ENCODE assay signal across 16 cellular contexts in genomic region chr11:31802990-31803812, GRCh38. TPM values are rescaled to one million over a fixed set of nuclear protein-coding genes. Genes with fewer than 3 reads are reported as not detected.
A peak's percentile ranks its signal among the peaks of the same experiment; 100 is the strongest.
DNase-seq lines count a peak whose midpoint lies in the region; ATAC-seq and TF ChIP-seq lines count a peak whose summit lies in the region.
"Had no signal": no experiment of that assay in that cellular context is flagged by ENCODE, and none has a peak within 500 bp of the region (broad histone marks: within the 10 kb centered on the region; RNA-seq: fewer than 3 reads in every experiment).

No MANE protein-coding gene starts in this region.

- H3K4me3 Mint-ChIP-seq in brain = peak overlapping the region; percentile 82 to 96 (median 91)
- H3K4me3 Mint-ChIP-seq in naive thymus-derived CD8-positive, alpha-beta T cell = peak overlapping the region; percentile 4 to 83 (median 76)

- H3K4me1 Mint-ChIP-seq in brain = peaks cover 76% of the 10 kb centered on the region
- peaks cover 36 to 66% (median 46%) of the 10 kb centered on the region in 4 donors for H3K4me1 Mint-ChIP-seq in naive thymus-derived CD8-positive, alpha-beta T cell

- peaks cover 50% of the 10 kb centered on the region for H3K27me3 Mint-ChIP-seq in brain
- H3K27me3 Mint-ChIP-seq in naive thymus-derived CD8-positive, alpha-beta T cell = peaks cover 60 to 89% (median 74%) of the 10 kb centered on the region in 5 donors

- TF ChIP-seq CTCF in GM10248 (IDR thresholded peaks at IDR 0.05; ENCODE audit: control extremely low read depth, extremely low read depth, low read depth, missing control alignments) (no peak), brain (conservative IDR thresholded peaks at IDR 0.05) (no peak)

- POLR2A ChIA-PET in GM10248 (lab: Yijun Ruan, JAX) = no interaction called here
- POLR2A ChIA-PET in naive thymus-derived CD8-positive, alpha-beta T cell (lab: Charles Lee) = no interaction called here

- DNase-seq in GM10248 (ENCODE audit: extremely low spot score) = peak; percentile 22
- no peak for DNase-seq in naive thymus-derived CD8-positive, alpha-beta T cell
- no peak for DNase-seq in SKM-1 (lab: John Stamatoyannopoulos, UW; ENCODE audit: unreplicated experiment)
- no peak for DNase-seq in NCI-H345 treated with DMSO at 0.1 percent for 48 hours (lab: John Stamatoyannopoulos, UW; ENCODE audit: unreplicated experiment)
- DNase-seq: activated effector memory CD4-positive, alpha-beta T cell treated with Interleukin-2 at 50 U/mL for 16 hours; Calu3; cortex of kidney; lower lobe of right lung; NCI-H2107 had no signal

- H3K9me3 Mint-ChIP-seq in brain = peaks cover 0 to 7% (median 2%) of the 10 kb centered on the region in 5 experiments
- H3K9me3 Mint-ChIP-seq in naive thymus-derived CD8-positive, alpha-beta T cell = peaks cover 0 to 51% (median 30%) of the 10 kb centered on the region in 9 donors

- CTCF ChIA-PET in GM10248 (lab: Yijun Ruan, JAX) = interaction anchor here (1.1 kb wide), 1 partner anchor 38 kb away, joined by 3 read pairs; no protein-coding TSS in a partner anchor

- peak overlapping the region; percentile 90 to 99 (median 97) for H3K27ac Mint-ChIP-seq in brain
- H3K27ac Mint-ChIP-seq in naive thymus-derived CD8-positive, alpha-beta T cell = no peak overlapping the region

- ATAC-seq in HG02885 (IDR thresholded peaks at IDR 0.05; ENCODE audit: poor library complexity, unreplicated experiment) (peak; percentile 43), HG03280 (IDR thresholded peaks at IDR 0.05; ENCODE audit: unreplicated experiment) (no peak)
- ATAC-seq in naive thymus-derived CD8-positive, alpha-beta T cell = no peak
- ATAC-seq in activated CD4-positive, CD25-positive, alpha-beta regulatory T cell treated with anti-CD3 and anti-CD28 coated beads, Interleukin-2, amount 50 U/mL, for 24 hours = no peak
- ATAC-seq: lower lobe of right lung had no signal

- H3K36me3 Mint-ChIP-seq in brain = peaks cover 58% of the 10 kb centered on the region
- H3K36me3 Mint-ChIP-seq in naive thymus-derived CD8-positive, alpha-beta T cell = peaks cover 10 to 40% (median 32%) of the 10 kb centered on the region in 3 donors

RNA-seq across cellular contexts. Expression of gene PAX6, which starts 7.9 kb away (rescaled TPM):
- 16.7 TPM for polyA plus RNA-seq in brain (ENCODE audit: insufficient read depth, low read depth, low replicate concordance)
- not detected for total RNA-seq in naive thymus-derived CD8-positive, alpha-beta T cell
- polyA plus RNA-seq in naive thymus-derived CD8-positive, alpha-beta T cell = under 1 TPM in 1 of 3 donors, not detected in 2; 0.05 TPM
- total RNA-seq: glomerular endothelial cell, lower lobe of right lung, OCI-LY7 had no signal
- polyA plus RNA-seq: psoas muscle had no signal

Comparison
In these comparisons a context has a peak if more than half of its experiments do, and no peak if none do; other contexts are left out.
1. H3K27ac Mint-ChIP-seq: peak in brain (5 of 5); none in naive thymus-derived CD8-positive, alpha-beta T cell (0 of 10).
2. RNA of gene PAX6, which starts 7.9 kb away (polyA plus RNA-seq): 16.7 TPM in brain (single experiment); 0.05 TPM in naive thymus-derived CD8-positive, alpha-beta T cell; every median in the first group is over 10 times any median in the second.